ENCODE assay signal across 15 cellular contexts in genomic region chr12:129844662-129845061, GRCh38. TPM values are rescaled to one million over a fixed set of nuclear protein-coding genes. Genes with fewer than 3 reads are reported as not detected.
DNase-seq lines count a peak whose midpoint lies in the region; ATAC-seq and TF ChIP-seq lines count a peak whose summit lies in the region.
"Had no signal": no experiment of that assay in that cellular context is flagged by ENCODE, and none has a peak within 500 bp of the region (broad histone marks: within the 10 kb centered on the region; RNA-seq: fewer than 3 reads in every experiment).

No MANE protein-coding gene starts in this region.

- no peak overlapping the region for H3K4me3 ChIP-seq in choroid plexus epithelial cell (ENCODE audit: low read depth, low read length)

- ATAC-seq in GM19452 (IDR thresholded peaks at IDR 0.05; ENCODE audit: unreplicated experiment) (no peak), HG02763 (IDR thresholded peaks at IDR 0.05; ENCODE audit: unreplicated experiment) (no peak)

- no peak for TF ChIP-seq CTCF in choroid plexus epithelial cell (conservative IDR thresholded peaks at IDR 0.05; ENCODE audit: low read depth, low read length)

- DNase-seq in HT1080 (ENCODE audit: low read depth) (peak; percentile 96), RPMI7951 (ENCODE audit: low read depth) (peak; percentile 79), choroid plexus epithelial cell (ENCODE audit: low read depth) (peak; percentile 40), non-pigmented ciliary epithelial cell (ENCODE audit: low read depth) (peak; percentile 37)
- no peak for DNase-seq in activated CD8-positive, alpha-beta memory T cell treated with anti-CD3 and anti-CD28 coated beads for 24 hours
- DNase-seq: COR-L47, HCEC 1CT, KBM-7, NCI-H1436, NCI-H226, NCI-H526 treated with DMSO at 0.1 percent for 48 hours, OCI-M1, SW 1271 had no signal

RNA-seq across cellular contexts. Expression of gene TMEM132D, which starts 59.2 kb away (rescaled TPM):
- 2.7 and 3.2 TPM in 2 replicates for total RNA-seq in HT1080 (2014; rRNA removed; shearing (Covaris generic))
- polyA plus RNA-seq in HT1080 (2015; cell fraction: cytosol; rRNA removed) = not detected in 2 replicates
- not detected in 2 replicates for polyA plus RNA-seq in HT1080 (2015; cell fraction: nucleus; rRNA removed)
- total RNA-seq in RPMI7951 (2014; rRNA removed; shearing (Covaris generic)) = 0.36 and 0.98 TPM in 2 replicates
